17 cellular contexts compared by ENCODE assay signal in the genomic region with DNA sequence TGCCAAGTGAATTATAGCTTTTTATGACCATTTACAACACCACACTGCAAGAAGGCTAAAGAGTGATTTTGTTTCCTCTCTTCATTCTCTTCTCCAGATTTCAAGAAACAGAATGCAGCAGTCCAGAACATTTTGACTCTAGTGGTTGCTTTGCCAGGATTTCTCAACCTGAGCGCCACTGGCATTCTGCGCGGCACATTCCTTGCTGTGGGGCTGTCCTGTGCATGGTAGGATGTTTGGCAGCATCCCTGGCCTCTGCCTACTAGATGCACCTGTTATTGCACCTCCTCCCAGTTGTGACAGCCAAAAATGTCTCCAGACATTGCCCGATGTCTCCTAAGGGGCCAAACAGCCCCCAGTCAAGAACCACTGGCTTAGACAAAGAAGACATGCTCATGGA. TPM values are rescaled to one million over a fixed set of nuclear protein-coding genes. Genes with fewer than 3 reads are reported as not detected.
DNase-seq lines count a peak whose midpoint lies in the region; ATAC-seq and TF ChIP-seq lines count a peak whose summit lies in the region.
"Had no signal": no experiment of that assay in that cellular context is flagged by ENCODE, and none has a peak within 500 bp of the region (broad histone marks: within the 10 kb centered on the region; RNA-seq: fewer than 3 reads in every experiment).

No MANE protein-coding gene starts in this region.

- no peak overlapping the region for H3K4me3 Mint-ChIP-seq in glutamatergic neuron (ENCODE audit: unreplicated experiment)
- H3K4me3 Mint-ChIP-seq: CD8-positive, alpha-beta memory T cell; H9; IgD-negative memory B cell had no signal

- H3K27me3 Mint-ChIP-seq in glutamatergic neuron (ENCODE audit: unreplicated experiment), result peaks cover 28% of the 10 kb centered on the region
- H3K27me3 Mint-ChIP-seq: IgD-negative memory B cell had no signal

- no peaks in the 10 kb centered on the region for H3K27me3 ChIP-seq in BLaER1
- no peaks in the 10 kb centered on the region for H3K27me3 ChIP-seq in BLaER1 treated with 17β-estradiol and CSF1 and Interleukin-3, amounts not matched to agents 10 nM and 100 nM
- H3K27me3 ChIP-seq: BE2C had no signal

- H4K20me1 ChIP-seq in BLaER1, result no peaks in the 10 kb centered on the region
- H4K20me1 ChIP-seq in BLaER1 treated with 17β-estradiol and CSF1 and Interleukin-3, amounts not matched to agents 10 nM and 100 nM, result no peaks in the 10 kb centered on the region

- no peak overlapping the region for H3K4me3 ChIP-seq in BLaER1
- H3K4me3 ChIP-seq in BLaER1 treated with 17β-estradiol and CSF1 and Interleukin-3, amounts not matched to agents 10 nM and 100 nM, result no peak overlapping the region
- H3K4me3 ChIP-seq: A549 had no signal

- H3K9me3 ChIP-seq in BLaER1, result peaks cover 11% of the 10 kb centered on the region; the same call in 1 of the 2 replicates
- H3K9me3 ChIP-seq in BLaER1 treated with 17β-estradiol and CSF1 and Interleukin-3, amounts not matched to agents 10 nM and 100 nM (replicated peaks in 1 of 11), result peaks cover 0 to 19% (median 12%) of the 10 kb centered on the region in 11 experiments; a peak in 12 of 22 replicates
- H3K9me3 ChIP-seq: A549, BE2C, Caco-2 had no signal

- no peaks in the 10 kb centered on the region for H3K36me3 ChIP-seq in BLaER1
- H3K36me3 ChIP-seq in BLaER1 treated with 17β-estradiol and CSF1 and Interleukin-3, amounts not matched to agents 10 nM and 100 nM, result no peaks in the 10 kb centered on the region
- H3K36me3 ChIP-seq: BE2C had no signal

- no peak for TF ChIP-seq CTCF in glutamatergic neuron (IDR thresholded peaks at IDR 0.05; ENCODE audit: partially characterized antibody, unreplicated experiment)

- H3K27ac ChIP-seq in BLaER1, result peak overlapping the region; percentile 46
- H3K27ac ChIP-seq in BLaER1 treated with 17β-estradiol and CSF1 and Interleukin-3, amounts not matched to agents 10 nM and 100 nM, result no peak overlapping the region
- H3K27ac ChIP-seq: A549 had no signal

- DNase-seq in NCI-H69 (lab: John Stamatoyannopoulos, UW) (peak; percentile 59), glutamatergic neuron (no peak), NCI-H226 (no peak), hippocampal formation (lab: John Stamatoyannopoulos, UW) (no peak)
- DNase-seq in activated effector memory CD4-positive, alpha-beta T cell treated with Interleukin-2 at 50 U/mL for 16 hours, result no peak
- DNase-seq: Caco-2; CD8-positive, alpha-beta memory T cell; DMS79; GOT3; H9 had no signal

- no peak for ATAC-seq in GM18858 (IDR thresholded peaks at IDR 0.05; ENCODE audit: unreplicated experiment)
- ATAC-seq: A549 had no signal

- H3K9me3 Mint-ChIP-seq in glutamatergic neuron (ENCODE audit: unreplicated experiment), result peaks cover 24% of the 10 kb centered on the region
- H3K9me3 Mint-ChIP-seq: CD8-positive, alpha-beta memory T cell; H9 had no signal

- H3K27ac Mint-ChIP-seq in glutamatergic neuron (ENCODE audit: unreplicated experiment), result peak overlapping the region; percentile 100
- H3K27ac Mint-ChIP-seq: CD8-positive, alpha-beta memory T cell; H9; IgD-negative memory B cell had no signal

- H3K4me1 Mint-ChIP-seq in glutamatergic neuron (ENCODE audit: low read depth, unreplicated experiment), result peaks cover 38% of the 10 kb centered on the region
- H3K4me1 Mint-ChIP-seq: CD8-positive, alpha-beta memory T cell; IgD-negative memory B cell had no signal

- H3K4me2 ChIP-seq in BLaER1, result peak overlapping the region; percentile 66
- peak overlapping the region in 8 of 11 experiments; percentile 20 to 71 (median 62); a peak in 14 of 22 replicates for H3K4me2 ChIP-seq in BLaER1 treated with 17β-estradiol and CSF1 and Interleukin-3, amounts not matched to agents 10 nM and 100 nM
- H3K4me2 ChIP-seq: A549 had no signal

- H3K4me1 ChIP-seq in BLaER1, result peaks cover 44% of the 10 kb centered on the region
- peaks cover 0 to 35% (median 21%) of the 10 kb centered on the region in 10 experiments; a peak in 14 of 20 replicates for H3K4me1 ChIP-seq in BLaER1 treated with 17β-estradiol and CSF1 and Interleukin-3, amounts not matched to agents 10 nM and 100 nM
- H3K4me1 ChIP-seq: A549, Caco-2 had no signal

- H3K9ac ChIP-seq in BLaER1, result no peak overlapping the region; the same call in 1 of the 2 replicates
- no peak overlapping the region for H3K9ac ChIP-seq in BLaER1 treated with 17β-estradiol and CSF1 and Interleukin-3, amounts not matched to agents 10 nM and 100 nM

- H3K36me3 Mint-ChIP-seq in glutamatergic neuron (ENCODE audit: unreplicated experiment), result no peaks in the 10 kb centered on the region
- H3K36me3 Mint-ChIP-seq: CD8-positive, alpha-beta memory T cell; IgD-negative memory B cell had no signal

RNA-seq across cellular contexts. Expression of a gene that starts 25.7 kb away (rescaled TPM):
- total RNA-seq in glutamatergic neuron (ENCODE audit: unreplicated experiment), result 16.3 TPM

RNA-seq across cellular contexts. Expression of a gene that starts 46.7 kb away (rescaled TPM):
- total RNA-seq in glutamatergic neuron (ENCODE audit: unreplicated experiment), result 78.2 TPM
- total RNA-seq: HT-29 had no signal
